In the genomic region with DNA sequence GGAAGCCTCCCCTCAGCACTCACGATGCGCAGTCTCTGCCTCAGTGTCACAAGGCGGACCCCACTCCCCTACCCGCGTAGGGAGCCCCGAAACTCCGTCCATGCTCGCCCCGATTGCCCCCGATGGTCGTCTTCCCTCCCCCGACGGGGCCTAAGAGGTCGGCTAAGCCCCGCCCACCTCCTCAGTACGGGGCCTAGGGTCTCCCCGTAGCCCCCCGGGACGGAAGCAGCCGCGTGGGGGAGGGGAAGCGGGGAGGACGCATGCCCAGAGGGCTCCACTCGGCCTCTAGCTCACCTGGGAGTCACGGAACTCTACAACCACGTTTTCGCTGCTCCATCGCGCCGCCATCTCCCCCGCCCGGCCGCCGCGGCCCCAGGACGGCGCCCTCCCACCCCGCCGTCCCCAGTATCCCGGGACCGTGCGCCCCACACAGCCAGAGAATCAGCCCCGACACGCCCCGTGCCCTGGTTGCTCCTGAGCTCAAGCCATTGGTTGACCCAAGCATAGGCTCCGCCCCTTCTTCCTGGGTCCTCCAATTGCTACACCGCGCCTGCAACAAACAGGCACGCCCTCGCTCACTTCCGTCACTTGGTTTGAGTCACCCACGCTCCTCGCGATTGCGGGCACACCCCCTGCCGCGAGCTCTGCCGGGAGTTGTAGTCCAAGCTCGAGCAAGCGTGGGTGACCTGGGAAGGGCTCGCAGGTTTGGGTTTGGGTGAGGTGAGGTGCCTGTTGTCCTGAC, we compare ENCODE assay signal across 8 cellular contexts. TPM values are rescaled to one million over a fixed set of nuclear protein-coding genes. Genes with fewer than 3 reads are reported as not detected.
DNase-seq lines count a peak whose midpoint lies in the region; ATAC-seq and TF ChIP-seq lines count a peak whose summit lies in the region.

A gene with protein sequence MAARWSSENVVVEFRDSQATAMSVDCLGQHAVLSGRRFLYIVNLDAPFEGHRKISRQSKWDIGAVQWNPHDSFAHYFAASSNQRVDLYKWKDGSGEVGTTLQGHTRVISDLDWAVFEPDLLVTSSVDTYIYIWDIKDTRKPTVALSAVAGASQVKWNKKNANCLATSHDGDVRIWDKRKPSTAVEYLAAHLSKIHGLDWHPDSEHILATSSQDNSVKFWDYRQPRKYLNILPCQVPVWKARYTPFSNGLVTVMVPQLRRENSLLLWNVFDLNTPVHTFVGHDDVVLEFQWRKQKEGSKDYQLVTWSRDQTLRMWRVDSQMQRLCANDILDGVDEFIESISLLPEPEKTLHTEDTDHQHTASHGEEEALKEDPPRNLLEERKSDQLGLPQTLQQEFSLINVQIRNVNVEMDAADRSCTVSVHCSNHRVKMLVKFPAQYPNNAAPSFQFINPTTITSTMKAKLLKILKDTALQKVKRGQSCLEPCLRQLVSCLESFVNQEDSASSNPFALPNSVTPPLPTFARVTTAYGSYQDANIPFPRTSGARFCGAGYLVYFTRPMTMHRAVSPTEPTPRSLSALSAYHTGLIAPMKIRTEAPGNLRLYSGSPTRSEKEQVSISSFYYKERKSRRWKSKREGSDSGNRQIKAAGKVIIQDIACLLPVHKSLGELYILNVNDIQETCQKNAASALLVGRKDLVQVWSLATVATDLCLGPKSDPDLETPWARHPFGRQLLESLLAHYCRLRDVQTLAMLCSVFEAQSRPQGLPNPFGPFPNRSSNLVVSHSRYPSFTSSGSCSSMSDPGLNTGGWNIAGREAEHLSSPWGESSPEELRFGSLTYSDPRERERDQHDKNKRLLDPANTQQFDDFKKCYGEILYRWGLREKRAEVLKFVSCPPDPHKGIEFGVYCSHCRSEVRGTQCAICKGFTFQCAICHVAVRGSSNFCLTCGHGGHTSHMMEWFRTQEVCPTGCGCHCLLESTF (minus strand): TSS at position 454 of the 742 bp plus-strand sequence. CDS start 106 bp downstream, at position 348.

- dilution Hi-C loops in IMR-90 (cut with HindIII; ENCODE audit: low sequenced_read_pairs, unreplicated experiment): no loop called here

- H4K20me1 ChIP-seq in IMR-90 (ENCODE audit: insufficient read depth, low read length): no peaks in the 10 kb centered on the region; the same call in 1 of the 2 replicates

- H3K79me1 ChIP-seq in IMR-90 (ENCODE audit: low read depth in 1 of 2, low read length in 2 of 2): peaks cover 15 to 31% of the 10 kb centered on the region in 2 experiments

- H3K4me2 ChIP-seq in IMR-90 (ENCODE audit: low read depth, low read length): peak within 1 kb of the TSS; percentile 97

- peak within 1 kb of the TSS; percentile 81 for H3K9ac ChIP-seq in IMR-90 (ENCODE audit: low read depth, low read length)

- H2AK5ac ChIP-seq in IMR-90 (ENCODE audit: low read depth, low read length): peak within 1 kb of the TSS; percentile 54

- POLR2A ChIA-PET in IMR-90 (lab: Charles Lee; ENCODE audit: unreplicated experiment): interaction anchor here (0.7 kb wide), 1 partner anchor 211 kb away, joined by 24 read pairs; no protein-coding TSS in a partner anchor

- H2BK15ac ChIP-seq in IMR-90 (ENCODE audit: low read depth, low read length): no peak within 1 kb of the TSS

- intact Hi-C loops in IMR-90 (cut with micrococcal nuclease): no loop called here

- H3K4me1 ChIP-seq in IMR-90 (ENCODE audit: control insufficient read depth, insufficient read depth, low read length) (no peaks in the 10 kb centered on the region), mononuclear cell (ENCODE audit: insufficient read depth, low read length) (peaks cover 22% of the 10 kb centered on the region)

- H4K91ac ChIP-seq in IMR-90 (ENCODE audit: insufficient read depth, low read depth, low read length): peak within 1 kb of the TSS; percentile 36; the same call in 1 of the 2 replicates

- H3K9me3 ChIP-seq in IMR-90 (ENCODE audit: control insufficient read depth, insufficient read depth, low read length): no peaks in the 10 kb centered on the region
- H3K9me3 ChIP-seq in mononuclear cell (ENCODE audit: low read depth, low read length): no peaks in the 10 kb centered on the region

- in situ Hi-C loops in IMR-90 (cut with MboI; ENCODE audit: low sequenced_read_pairs): no loop called here

- no peaks in the 10 kb centered on the region for H3K27me3 ChIP-seq in IMR-90 (ENCODE audit: control insufficient read depth, insufficient read depth, low read length)
- H3K27me3 ChIP-seq in mononuclear cell (ENCODE audit: insufficient read depth, low read length): no peaks in the 10 kb centered on the region

- WGBS in IMR-90 (ENCODE audit: extremely low coverage in 2 of 2, insufficient read length in 1 of 2), 2 experiments: 0% methylated on average over 15 of the region's 61 CpGs; no CpG with 5 or more reads in 1 of the 2 experiments

- H3K14ac ChIP-seq in IMR-90 (replicated peaks; ENCODE audit: low read depth, low read length): peak within 1 kb of the TSS; percentile 83

- H3K27ac ChIP-seq in IMR-90 (ENCODE audit: insufficient read depth, low read length): peak within 1 kb of the TSS; percentile 64

- ATAC-seq in GM21528 (IDR thresholded peaks at IDR 0.05; ENCODE audit: low FRiP score, unreplicated experiment) (peak; percentile 99), IMR-90 (ENCODE audit: low read depth) (peak; percentile 100)

- no peak within 1 kb of the TSS for H2BK20ac ChIP-seq in IMR-90 (ENCODE audit: low read depth, low read length)

- peak within 1 kb of the TSS; percentile 91 for H3K4me3 ChIP-seq in IMR-90 (ENCODE audit: insufficient read depth, low read depth, low read length)
- H3K4me3 ChIP-seq in mononuclear cell (ENCODE audit: low read length): peak within 1 kb of the TSS; percentile 94

- 0 out of 2 replicates have a peak within 1 kb of the TSS, but pooled peaks have one; percentile 8 for H4K5ac ChIP-seq in IMR-90 (ENCODE audit: low read depth, low read length)

- H3K36me3 ChIP-seq in IMR-90 (ENCODE audit: control insufficient read depth, insufficient read depth, low read length): no peaks in the 10 kb centered on the region

- no peak within 1 kb of the TSS for H2BK120ac ChIP-seq in IMR-90 (ENCODE audit: low read depth, low read length)

- TF ChIP-seq RAD21 in IMR-90 (IDR thresholded peaks at IDR 0.05; ENCODE audit: low read length): no peak

- peak within 1 kb of the TSS; percentile 69 for H3K4ac ChIP-seq in IMR-90 (ENCODE audit: low read depth, low read length)

- CTCF ChIA-PET in IMR-90 (lab: Yijun Ruan, JAX): no interaction called here

- TF ChIP-seq POLR2A in IMR-90 (IDR thresholded peaks at IDR 0.05; ENCODE audit: low read depth, low read length): peak; percentile 82

- H3K56ac ChIP-seq in IMR-90 (ENCODE audit: extremely low read depth, insufficient read depth, low read length): no peak within 1 kb of the TSS; the same call in 1 of the 2 replicates

- H3K9me1 ChIP-seq in IMR-90 (ENCODE audit: insufficient read depth, low read length): peaks cover 7% of the 10 kb centered on the region

- peak within 1 kb of the TSS; percentile 95 for H2AFZ ChIP-seq in IMR-90 (replicated peaks; ENCODE audit: low read length, poor library complexity)

- no TSS peak for BruUV-seq in IMR-90 (replicated peaks; lab: Mats Ljungman, UMichigan)

- no peak for TF ChIP-seq CTCF in IMR-90 (conservative IDR thresholded peaks at IDR 0.05; ENCODE audit: low read depth, low read length)

- peak within 1 kb of the TSS; percentile 23 for H2BK5ac ChIP-seq in IMR-90 (ENCODE audit: low read depth, low read length, poor library complexity, severe bottlenecking)

- peak within 1 kb of the TSS; percentile 12 to 79; a peak in 2 of 4 replicates for H4K8ac ChIP-seq in IMR-90 (ENCODE audit: low read depth in 2 of 2, low read length in 2 of 2)

- peak within 1 kb of the TSS; percentile 93 for H2AK9ac ChIP-seq in IMR-90 (replicated peaks; ENCODE audit: low read depth, low read length, poor library complexity)

- DNase-seq in DMS 273 (lab: John Stamatoyannopoulos, UW; ENCODE audit: unreplicated experiment): peak; percentile 100
- DNase-seq in IMR-90: peak; percentile 99
- DNase-seq in OCI-M1 (lab: John Stamatoyannopoulos, UW): peak; percentile 99
- peak; percentile 98 for DNase-seq in activated T-cell treated with anti-CD3 and anti-CD28 coated beads for 24 hours (ENCODE audit: low read depth)
- peak; percentile 94 for DNase-seq in epidermal melanocyte (ENCODE audit: insufficient read length, low spot score)
- peak; percentile 93 to 95 for DNase-seq in stimulated activated CD8-positive, alpha-beta memory T cell treated with anti-CD3 and anti-CD28 coated beads, Interleukin-4, amount 100 ng/mL, for 1 hour (ENCODE audit: low read depth in 2 of 2, low spot score in 1 of 2)

- no peak within 1 kb of the TSS; the same call in 1 of the 2 replicates for H3K18ac ChIP-seq in IMR-90 (ENCODE audit: low read depth, low read length)

- peak within 1 kb of the TSS; percentile 90 for H3K23ac ChIP-seq in IMR-90 (ENCODE audit: low read depth, low read length)

TF ChIP-seq in IMR-90, 13 proteins besides CTCF, POLR2A, EP300 and RAD21 (continues in another document):
- TF ChIP-seq CEBPB (IDR thresholded peaks at IDR 0.05; ENCODE audit: low read depth, low read length): peak; percentile 85
- no peak for TF ChIP-seq RCOR1 (IDR thresholded peaks at IDR 0.05; ENCODE audit: insufficient replicate concordance, low read length)
- TF ChIP-seq MAZ (IDR thresholded peaks at IDR 0.05; ENCODE audit: borderline replicate concordance, low read depth, low read length): peak; percentile 65; the same call in 1 of the 2 replicates
- no peak for TF ChIP-seq SMC3 (IDR thresholded peaks at IDR 0.05; ENCODE audit: low read depth, low read length)
- TF ChIP-seq NFE2L2 (IDR thresholded peaks at IDR 0.05; ENCODE audit: low read depth, low read length): no peak
- TF ChIP-seq MXI1 (IDR thresholded peaks at IDR 0.05; ENCODE audit: borderline replicate concordance, low read depth, low read length): peak; percentile 75
- TF ChIP-seq RFX5 (IDR thresholded peaks at IDR 0.05; ENCODE audit: low read depth, low read length): no peak
- TF ChIP-seq MAFK (IDR thresholded peaks at IDR 0.05; ENCODE audit: low read depth, low read length): no peak
- TF ChIP-seq CHD1 (IDR thresholded peaks at IDR 0.05; ENCODE audit: low read depth, low read length): no peak
- peak; percentile 33; the same call in 1 of the 2 replicates for TF ChIP-seq FOS (IDR thresholded peaks at IDR 0.05; ENCODE audit: low read depth, low read length)
- peak; percentile 46; the same call in 1 of the 2 replicates for TF ChIP-seq BHLHE40 (IDR thresholded peaks at IDR 0.05; ENCODE audit: low read depth, low read length)

RNA-seq across cellular contexts. Expression of the gene that starts here (rescaled TPM):
- total RNA-seq in IMR-90 (2012; rRNA removed) (23.9 and 29.4 TPM in 2 replicates), mononuclear cell (16.7 TPM)
- 37.5 and 44.6 TPM in 2 replicates for polyA plus RNA-seq in IMR-90 (2012; rRNA removed)
- 15.4 and 30.7 TPM in 2 replicates for polyA plus RNA-seq in IMR-90 (2012; cell fraction: cytosol; rRNA removed)
- 148 and 198 TPM in 2 replicates for polyA plus RNA-seq in IMR-90 (2012; cell fraction: nucleus; rRNA removed; ENCODE audit: low replicate concordance)

Comparison
In these comparisons a context has a peak if more than half of its experiments do, and no peak if none do; other contexts are left out.
1. Peak in every context shown above with its lines: DNase-seq, ATAC-seq, H3K4me3 ChIP-seq and H3K27ac ChIP-seq.